29 cellular contexts compared by ENCODE assay signal in the genomic region with DNA sequence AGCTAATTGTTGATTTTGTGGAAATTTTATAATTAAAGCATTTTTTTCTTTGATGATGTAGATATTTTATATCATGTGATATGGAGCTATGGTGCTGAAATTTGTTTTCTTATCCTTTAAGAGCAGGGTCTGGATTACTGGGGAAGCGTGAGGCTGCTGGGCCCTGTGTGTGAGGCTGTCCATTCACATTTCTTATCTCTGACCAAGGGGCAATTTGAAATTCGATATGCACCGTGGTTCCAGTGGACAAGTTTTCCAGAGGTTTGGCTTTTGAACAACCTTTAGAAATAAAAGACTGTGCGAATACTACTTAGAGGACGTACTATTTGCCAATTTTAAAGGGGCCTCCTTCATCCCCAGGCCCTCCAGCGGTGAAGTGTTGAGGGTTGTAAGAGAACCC.
"Had no signal": no experiment of that assay in that cellular context is flagged by ENCODE, and none has a peak within 500 bp of the region (broad histone marks: within the 10 kb centered on the region; RNA-seq: fewer than 3 reads in every experiment).

No MANE protein-coding gene starts in this region.

- H3K27me3 ChIP-seq: esophagus muscularis mucosa, foreskin keratinocyte, gastroesophageal sphincter, heart left ventricle, hepatocyte, left lung, ovary, stomach, thyroid gland, vagina had no signal

- H3K36me3 ChIP-seq: ovary had no signal

- H3K4me3 Mint-ChIP-seq: naive thymus-derived CD4-positive, alpha-beta T cell; nephron had no signal

- H3K27ac ChIP-seq: coronary artery, esophagus muscularis mucosa, foreskin keratinocyte, gastroesophageal sphincter, heart left ventricle, hepatocyte, left lung, ovary, stomach, thyroid gland, vagina had no signal

- H3K4me2 ChIP-seq: hepatocyte, smooth muscle cell had no signal

- H3K27me3 Mint-ChIP-seq: naive thymus-derived CD4-positive, alpha-beta T cell had no signal

- H3K27ac Mint-ChIP-seq: nephron had no signal

- H3K9me3 Mint-ChIP-seq: naive thymus-derived CD4-positive, alpha-beta T cell; nephron had no signal

- ATAC-seq: foreskin keratinocyte; gastroesophageal sphincter; heart left ventricle; left lung; naive thymus-derived CD4-positive, alpha-beta T cell; sciatic nerve had no signal

- DNase-seq: dermis blood vessel endothelial cell; effector memory CD4-positive, alpha-beta T cell; foreskin keratinocyte; heart left ventricle; kidney; left lung; mesenchymal stem cell; midbrain; naive thymus-derived CD4-positive, alpha-beta T cell; occipital lobe; ovary; posterior cingulate gyrus; retina; stimulated activated CD4-positive, alpha-beta T cell treated with anti-CD3 and anti-CD28 coated beads, Interleukin-12 subunit alpha, Interleukin-12 subunit beta, amount 100 ng/mL, for 4 hours; stimulated activated CD4-positive, alpha-beta T cell treated with anti-CD3 and anti-CD28 coated beads, Interleukin-1b, Interleukin-23, amount 100 ng/mL, for 48 hours; stimulated activated CD4-positive, alpha-beta T cell treated with anti-CD3 and anti-CD28 coated beads, Interleukin-4, amount 100 ng/mL, for 1 hour; stimulated activated CD8-positive, alpha-beta memory T cell treated with anti-CD3 and anti-CD28 coated beads, Interleukin-4, amount 100 ng/mL, for 48 hours; stimulated activated naive CD4-positive, alpha-beta T cell treated with Interleukin-2 at 50 U/mL for 16 hours; stomach; thyroid gland; trophoblast cell had no signal

- H3K4me3 ChIP-seq: coronary artery, esophagus muscularis mucosa, gastroesophageal sphincter, heart left ventricle, hepatocyte, left lung, ovary, smooth muscle cell, stomach, thyroid gland, vagina had no signal
